1 cellular context compared by ENCODE assay signal in genomic region chr4:185471235-185472062, GRCh38.
TF ChIP-seq lines count a peak whose summit lies in the region.

Gene CCDC110, minus strand, starts transcription at chr4:185471733. Its CDS starts 50 bp downstream, at chr4:185471683.

TF ChIP-seq in HEK293, 187 proteins besides CTCF, POLR2A, EP300 and RAD21 (continued from another document):
- TF ChIP-seq, protein P1, sequence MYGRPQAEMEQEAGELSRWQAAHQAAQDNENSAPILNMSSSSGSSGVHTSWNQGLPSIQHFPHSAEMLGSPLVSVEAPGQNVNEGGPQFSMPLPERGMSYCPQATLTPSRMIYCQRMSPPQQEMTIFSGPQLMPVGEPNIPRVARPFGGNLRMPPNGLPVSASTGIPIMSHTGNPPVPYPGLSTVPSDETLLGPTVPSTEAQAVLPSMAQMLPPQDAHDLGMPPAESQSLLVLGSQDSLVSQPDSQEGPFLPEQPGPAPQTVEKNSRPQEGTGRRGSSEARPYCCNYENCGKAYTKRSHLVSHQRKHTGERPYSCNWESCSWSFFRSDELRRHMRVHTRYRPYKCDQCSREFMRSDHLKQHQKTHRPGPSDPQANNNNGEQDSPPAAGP (tag by site-specific recombination; IDR thresholded peaks at IDR 0.05): peak; percentile 54; the same call in 1 of the 2 replicates
- TF ChIP-seq ZNF23 (tag by site-specific recombination; IDR thresholded peaks at IDR 0.05; ENCODE audit: borderline replicate concordance): no peak
